In the genomic region with DNA sequence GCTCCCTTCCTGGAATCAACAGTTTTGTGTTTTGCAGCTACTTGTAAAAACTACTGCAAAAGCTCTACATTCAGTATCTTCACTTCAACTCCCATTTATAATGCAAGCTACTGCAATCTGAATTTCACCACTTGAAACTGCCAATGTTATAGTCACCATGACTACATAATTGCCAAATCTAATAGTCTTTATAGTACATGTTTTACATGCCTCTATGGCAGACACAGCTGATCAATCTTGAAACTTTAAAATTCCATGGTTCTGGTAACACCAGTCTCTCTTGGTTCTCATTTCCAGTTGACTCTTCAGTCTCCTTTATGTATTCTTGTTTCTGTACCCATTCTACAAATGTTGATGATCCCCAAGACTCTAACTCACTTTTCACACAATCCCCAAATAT, we compare ENCODE assay signal across 1 cellular context.
TF ChIP-seq lines count a peak whose summit lies in the region.

No MANE protein-coding gene starts in this region.

TF ChIP-seq in WTC11, 78 proteins besides CTCF, POLR2A, EP300 and RAD21 (continued from another document):
- TF ChIP-seq, protein P1, sequence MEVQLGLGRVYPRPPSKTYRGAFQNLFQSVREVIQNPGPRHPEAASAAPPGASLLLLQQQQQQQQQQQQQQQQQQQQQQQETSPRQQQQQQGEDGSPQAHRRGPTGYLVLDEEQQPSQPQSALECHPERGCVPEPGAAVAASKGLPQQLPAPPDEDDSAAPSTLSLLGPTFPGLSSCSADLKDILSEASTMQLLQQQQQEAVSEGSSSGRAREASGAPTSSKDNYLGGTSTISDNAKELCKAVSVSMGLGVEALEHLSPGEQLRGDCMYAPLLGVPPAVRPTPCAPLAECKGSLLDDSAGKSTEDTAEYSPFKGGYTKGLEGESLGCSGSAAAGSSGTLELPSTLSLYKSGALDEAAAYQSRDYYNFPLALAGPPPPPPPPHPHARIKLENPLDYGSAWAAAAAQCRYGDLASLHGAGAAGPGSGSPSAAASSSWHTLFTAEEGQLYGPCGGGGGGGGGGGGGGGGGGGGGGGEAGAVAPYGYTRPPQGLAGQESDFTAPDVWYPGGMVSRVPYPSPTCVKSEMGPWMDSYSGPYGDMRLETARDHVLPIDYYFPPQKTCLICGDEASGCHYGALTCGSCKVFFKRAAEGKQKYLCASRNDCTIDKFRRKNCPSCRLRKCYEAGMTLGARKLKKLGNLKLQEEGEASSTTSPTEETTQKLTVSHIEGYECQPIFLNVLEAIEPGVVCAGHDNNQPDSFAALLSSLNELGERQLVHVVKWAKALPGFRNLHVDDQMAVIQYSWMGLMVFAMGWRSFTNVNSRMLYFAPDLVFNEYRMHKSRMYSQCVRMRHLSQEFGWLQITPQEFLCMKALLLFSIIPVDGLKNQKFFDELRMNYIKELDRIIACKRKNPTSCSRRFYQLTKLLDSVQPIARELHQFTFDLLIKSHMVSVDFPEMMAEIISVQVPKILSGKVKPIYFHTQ (CRISPR knock-in tag; IDR thresholded peaks at IDR 0.05): no peak
- TF ChIP-seq ESRRA (CRISPR knock-in tag; IDR thresholded peaks at IDR 0.05; ENCODE audit: borderline replicate concordance) (no peak), NR3C1 (CRISPR knock-in tag; conservative IDR thresholded peaks at IDR 0.05; ENCODE audit: low read depth) (no peak), CREB1 (CRISPR knock-in tag; IDR thresholded peaks at IDR 0.05) (no peak)
- TF ChIP-seq, protein P2, sequence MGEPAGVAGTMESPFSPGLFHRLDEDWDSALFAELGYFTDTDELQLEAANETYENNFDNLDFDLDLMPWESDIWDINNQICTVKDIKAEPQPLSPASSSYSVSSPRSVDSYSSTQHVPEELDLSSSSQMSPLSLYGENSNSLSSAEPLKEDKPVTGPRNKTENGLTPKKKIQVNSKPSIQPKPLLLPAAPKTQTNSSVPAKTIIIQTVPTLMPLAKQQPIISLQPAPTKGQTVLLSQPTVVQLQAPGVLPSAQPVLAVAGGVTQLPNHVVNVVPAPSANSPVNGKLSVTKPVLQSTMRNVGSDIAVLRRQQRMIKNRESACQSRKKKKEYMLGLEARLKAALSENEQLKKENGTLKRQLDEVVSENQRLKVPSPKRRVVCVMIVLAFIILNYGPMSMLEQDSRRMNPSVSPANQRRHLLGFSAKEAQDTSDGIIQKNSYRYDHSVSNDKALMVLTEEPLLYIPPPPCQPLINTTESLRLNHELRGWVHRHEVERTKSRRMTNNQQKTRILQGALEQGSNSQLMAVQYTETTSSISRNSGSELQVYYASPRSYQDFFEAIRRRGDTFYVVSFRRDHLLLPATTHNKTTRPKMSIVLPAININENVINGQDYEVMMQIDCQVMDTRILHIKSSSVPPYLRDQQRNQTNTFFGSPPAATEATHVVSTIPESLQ (CRISPR knock-in tag; IDR thresholded peaks at IDR 0.05): no peak
- TF ChIP-seq, protein P3, sequence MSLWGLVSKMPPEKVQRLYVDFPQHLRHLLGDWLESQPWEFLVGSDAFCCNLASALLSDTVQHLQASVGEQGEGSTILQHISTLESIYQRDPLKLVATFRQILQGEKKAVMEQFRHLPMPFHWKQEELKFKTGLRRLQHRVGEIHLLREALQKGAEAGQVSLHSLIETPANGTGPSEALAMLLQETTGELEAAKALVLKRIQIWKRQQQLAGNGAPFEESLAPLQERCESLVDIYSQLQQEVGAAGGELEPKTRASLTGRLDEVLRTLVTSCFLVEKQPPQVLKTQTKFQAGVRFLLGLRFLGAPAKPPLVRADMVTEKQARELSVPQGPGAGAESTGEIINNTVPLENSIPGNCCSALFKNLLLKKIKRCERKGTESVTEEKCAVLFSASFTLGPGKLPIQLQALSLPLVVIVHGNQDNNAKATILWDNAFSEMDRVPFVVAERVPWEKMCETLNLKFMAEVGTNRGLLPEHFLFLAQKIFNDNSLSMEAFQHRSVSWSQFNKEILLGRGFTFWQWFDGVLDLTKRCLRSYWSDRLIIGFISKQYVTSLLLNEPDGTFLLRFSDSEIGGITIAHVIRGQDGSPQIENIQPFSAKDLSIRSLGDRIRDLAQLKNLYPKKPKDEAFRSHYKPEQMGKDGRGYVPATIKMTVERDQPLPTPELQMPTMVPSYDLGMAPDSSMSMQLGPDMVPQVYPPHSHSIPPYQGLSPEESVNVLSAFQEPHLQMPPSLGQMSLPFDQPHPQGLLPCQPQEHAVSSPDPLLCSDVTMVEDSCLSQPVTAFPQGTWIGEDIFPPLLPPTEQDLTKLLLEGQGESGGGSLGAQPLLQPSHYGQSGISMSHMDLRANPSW (CRISPR knock-in tag; conservative IDR thresholded peaks at IDR 0.05; ENCODE audit: low read depth): no peak
- TF ChIP-seq, protein P4, sequence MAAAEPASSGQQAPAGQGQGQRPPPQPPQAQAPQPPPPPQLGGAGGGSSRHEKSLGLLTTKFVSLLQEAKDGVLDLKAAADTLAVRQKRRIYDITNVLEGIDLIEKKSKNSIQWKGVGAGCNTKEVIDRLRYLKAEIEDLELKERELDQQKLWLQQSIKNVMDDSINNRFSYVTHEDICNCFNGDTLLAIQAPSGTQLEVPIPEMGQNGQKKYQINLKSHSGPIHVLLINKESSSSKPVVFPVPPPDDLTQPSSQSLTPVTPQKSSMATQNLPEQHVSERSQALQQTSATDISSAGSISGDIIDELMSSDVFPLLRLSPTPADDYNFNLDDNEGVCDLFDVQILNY (CRISPR knock-in tag; IDR thresholded peaks at IDR 0.05): no peak
- TF ChIP-seq, protein P5, sequence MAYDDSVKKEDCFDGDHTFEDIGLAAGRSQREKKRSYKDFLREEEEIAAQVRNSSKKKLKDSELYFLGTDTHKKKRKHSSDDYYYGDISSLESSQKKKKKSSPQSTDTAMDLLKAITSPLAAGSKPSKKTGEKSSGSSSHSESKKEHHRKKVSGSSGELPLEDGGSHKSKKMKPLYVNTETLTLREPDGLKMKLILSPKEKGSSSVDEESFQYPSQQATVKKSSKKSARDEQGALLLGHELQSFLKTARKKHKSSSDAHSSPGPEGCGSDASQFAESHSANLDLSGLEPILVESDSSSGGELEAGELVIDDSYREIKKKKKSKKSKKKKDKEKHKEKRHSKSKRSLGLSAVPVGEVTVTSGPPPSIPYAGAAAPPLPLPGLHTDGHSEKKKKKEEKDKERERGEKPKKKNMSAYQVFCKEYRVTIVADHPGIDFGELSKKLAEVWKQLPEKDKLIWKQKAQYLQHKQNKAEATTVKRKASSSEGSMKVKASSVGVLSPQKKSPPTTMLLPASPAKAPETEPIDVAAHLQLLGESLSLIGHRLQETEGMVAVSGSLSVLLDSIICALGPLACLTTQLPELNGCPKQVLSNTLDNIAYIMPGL (CRISPR knock-in tag; IDR thresholded peaks at IDR 0.05): no peak
TF ChIP-seq in WTC11: peak in this region for 0.
